ENCODE assay signal across 11 cellular contexts in the genomic region with DNA sequence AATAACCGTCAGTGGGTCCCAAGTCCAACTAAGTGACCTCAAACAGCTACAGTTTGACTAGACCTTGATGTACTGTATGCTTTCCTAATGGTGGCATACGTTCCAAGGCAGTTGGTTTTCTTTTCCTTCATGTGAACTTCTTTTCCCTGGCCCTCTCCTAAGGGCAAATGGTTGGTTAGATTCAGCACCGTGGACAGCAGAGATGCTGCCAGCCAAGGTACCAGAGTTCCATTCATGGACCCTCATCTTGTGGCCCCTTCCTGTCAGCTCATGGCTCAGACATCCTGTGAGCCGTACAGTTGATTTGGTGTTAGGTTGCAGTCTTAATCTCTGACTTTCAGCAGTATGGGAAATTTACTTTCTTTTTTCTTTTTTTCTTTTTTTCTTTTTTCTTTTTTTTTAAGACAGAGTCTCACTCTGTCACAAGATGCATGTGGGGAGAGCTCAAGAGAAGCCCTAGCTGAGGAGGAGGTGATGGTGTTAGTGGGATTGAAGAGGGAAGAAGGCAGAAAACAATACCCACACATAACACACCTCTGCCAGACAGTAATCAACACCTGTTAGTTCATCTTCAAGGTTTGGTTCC.
A peak's percentile ranks its signal among the peaks of the same experiment; 100 is the strongest.
DNase-seq lines count a peak whose midpoint lies in the region; ATAC-seq, FAIRE-seq and TF ChIP-seq lines count a peak whose summit lies in the region.
"Had no signal": no experiment of that assay in that cellular context is flagged by ENCODE, and none has a peak within 500 bp of the region (broad histone marks: within the 10 kb centered on the region; RNA-seq: fewer than 3 reads in every experiment).

No MANE protein-coding gene starts in this region.

- no peaks in the 10 kb centered on the region for H3K36me3 Mint-ChIP-seq in activated CD4-positive, alpha-beta memory T cell treated with anti-CD3 and anti-CD28 coated beads for 36 hours
- no peaks in the 10 kb centered on the region for H3K36me3 Mint-ChIP-seq in activated CD4-positive, alpha-beta memory T cell treated with anti-CD3 and anti-CD28 coated beads, Interleukin-2, amount 10 ng/mL, durations not matched to agents 7 days and 5 days (ENCODE audit: low read depth)

- no peaks in the 10 kb centered on the region for H3K4me1 ChIP-seq in small intestine (ENCODE audit: control insufficient read depth in 2 of 2, insufficient read depth in 1 of 2, low read depth in 1 of 2, low read length in 1 of 2)

- no peak overlapping the region for H3K4me3 Mint-ChIP-seq in activated CD4-positive, alpha-beta memory T cell treated with anti-CD3 and anti-CD28 coated beads for 36 hours
- H3K4me3 Mint-ChIP-seq in activated CD4-positive, alpha-beta memory T cell treated with anti-CD3 and anti-CD28 coated beads, Interleukin-2, amount 10 ng/mL, durations not matched to agents 7 days and 5 days = no peak overlapping the region
- H3K4me3 Mint-ChIP-seq: B cell had no signal

- intact Hi-C loops in activated CD4-positive, alpha-beta memory T cell treated with anti-CD3 and anti-CD28 coated beads for 36 hours (cut with micrococcal nuclease) = no loop called here

- no peak for ATAC-seq in GM21367 (IDR thresholded peaks at IDR 0.05; ENCODE audit: unreplicated experiment)
- ATAC-seq: right cardiac atrium had no signal

- peaks cover 18% of the 10 kb centered on the region for H3K27me3 Mint-ChIP-seq in activated CD4-positive, alpha-beta memory T cell treated with anti-CD3 and anti-CD28 coated beads for 36 hours
- H3K27me3 Mint-ChIP-seq in activated CD4-positive, alpha-beta memory T cell treated with anti-CD3 and anti-CD28 coated beads, Interleukin-2, amount 10 ng/mL, durations not matched to agents 7 days and 5 days = peaks cover 7% of the 10 kb centered on the region

- peak; percentile 8 for DNase-seq in activated CD4-positive, alpha-beta memory T cell treated with anti-CD3 and anti-CD28 coated beads for 36 hours
- no peak for DNase-seq in activated CD4-positive, alpha-beta memory T cell treated with anti-CD3 and anti-CD28 coated beads, Interleukin-2, amount 10 ng/mL, durations not matched to agents 7 days and 5 days
- peak; percentile 46 for DNase-seq in RPMI7951 (ENCODE audit: low read depth)
- DNase-seq in fibroblast of the aortic adventitia (ENCODE audit: low read depth) = peak; percentile 16
- DNase-seq in small intestine = peak; percentile 17
- DNase-seq in KG1 (lab: John Stamatoyannopoulos, UW) = no peak
- no peak for DNase-seq in NCI-H1105 treated with DMSO at 0.1 percent for 48 hours (lab: John Stamatoyannopoulos, UW)
- DNase-seq: caudate nucleus, right cardiac atrium had no signal

- H3K27ac ChIP-seq in small intestine (ENCODE audit: low read depth in 1 of 2, low read length in 1 of 2) = no peak overlapping the region

- 11 to 21% (median 21%) methylated on average over 4 of the region's 4 CpGs for WGBS in small intestine, 3 donors

- no peak overlapping the region for H3K27ac Mint-ChIP-seq in activated CD4-positive, alpha-beta memory T cell treated with anti-CD3 and anti-CD28 coated beads for 36 hours
- no peak overlapping the region for H3K27ac Mint-ChIP-seq in activated CD4-positive, alpha-beta memory T cell treated with anti-CD3 and anti-CD28 coated beads, Interleukin-2, amount 10 ng/mL, durations not matched to agents 7 days and 5 days
- H3K27ac Mint-ChIP-seq: B cell had no signal

- no peaks in the 10 kb centered on the region for H3K4me1 Mint-ChIP-seq in activated CD4-positive, alpha-beta memory T cell treated with anti-CD3 and anti-CD28 coated beads for 36 hours (ENCODE audit: low read depth)
- H3K4me1 Mint-ChIP-seq in activated CD4-positive, alpha-beta memory T cell treated with anti-CD3 and anti-CD28 coated beads, Interleukin-2, amount 10 ng/mL, durations not matched to agents 7 days and 5 days = no peaks in the 10 kb centered on the region
- H3K4me1 Mint-ChIP-seq: B cell had no signal

- no peaks in the 10 kb centered on the region for H3K27me3 ChIP-seq in small intestine (ENCODE audit: control insufficient read depth in 2 of 2, insufficient read depth in 2 of 2, low read length in 2 of 2)

- POLR2A ChIA-PET in activated CD4-positive, alpha-beta memory T cell treated with anti-CD3 and anti-CD28 coated beads for 36 hours (lab: Charles Lee) = no interaction called here
- POLR2A ChIA-PET in activated CD4-positive, alpha-beta memory T cell treated with anti-CD3 and anti-CD28 coated beads, Interleukin-2, amount 10 ng/mL, durations not matched to agents 7 days and 5 days (lab: Charles Lee) = no interaction called here

- no peaks in the 10 kb centered on the region for H3K9me3 Mint-ChIP-seq in activated CD4-positive, alpha-beta memory T cell treated with anti-CD3 and anti-CD28 coated beads for 36 hours
- H3K9me3 Mint-ChIP-seq in activated CD4-positive, alpha-beta memory T cell treated with anti-CD3 and anti-CD28 coated beads, Interleukin-2, amount 10 ng/mL, durations not matched to agents 7 days and 5 days = no peaks in the 10 kb centered on the region

- no peaks in the 10 kb centered on the region for H3K9me3 ChIP-seq in small intestine (ENCODE audit: control insufficient read depth, low read depth)

- no peak for TF ChIP-seq CTCF in fibroblast of the aortic adventitia (IDR thresholded peaks at IDR 0.05; ENCODE audit: insufficient read depth, low read length)

- CTCF ChIA-PET in activated CD4-positive, alpha-beta memory T cell treated with anti-CD3 and anti-CD28 coated beads for 36 hours (lab: Charles Lee) = no interaction called here
- CTCF ChIA-PET in activated CD4-positive, alpha-beta memory T cell treated with anti-CD3 and anti-CD28 coated beads, Interleukin-2, amount 10 ng/mL, durations not matched to agents 7 days and 5 days (lab: Charles Lee) = no interaction called here

- FAIRE-seq in small intestine (lab: Jason Lieb, UNC) = no peak

- H3K36me3 ChIP-seq in small intestine (ENCODE audit: control insufficient read depth in 2 of 2, insufficient read depth in 2 of 2, low read length in 2 of 2) = no peaks in the 10 kb centered on the region

- H3K4me3 ChIP-seq in fibroblast of the aortic adventitia (ENCODE audit: low read depth, low read length) = no peak overlapping the region
- no peak overlapping the region for H3K4me3 ChIP-seq in small intestine (ENCODE audit: low read depth in 1 of 2, low read length in 2 of 2)

Comparison
In these comparisons a context has a peak if more than half of its experiments do, and no peak if none do; other contexts are left out.
1. DNase-seq: peak in activated CD4-positive, alpha-beta memory T cell treated with anti-CD3 and anti-CD28 coated beads for 36 hours (single experiment), RPMI7951 (single experiment), fibroblast of the aortic adventitia (single experiment) and small intestine (single experiment); none in activated CD4-positive, alpha-beta memory T cell treated with anti-CD3 and anti-CD28 coated beads, Interleukin-2, amount 10 ng/mL, durations not matched to agents 7 days and 5 days (single experiment), KG1 (single experiment) and NCI-H1105 treated with DMSO at 0.1 percent for 48 hours (single experiment).